In genomic region chr1:154191990-154192450, GRCh38 we compare ENCODE assay signal across 8 cellular contexts. TPM values are rescaled to one million over a fixed set of nuclear protein-coding genes. Genes with fewer than 3 reads are reported as not detected.
A peak's percentile ranks its signal among the peaks of the same experiment; 100 is the strongest.
DNase-seq lines count a peak whose midpoint lies in the region; TF ChIP-seq lines count a peak whose summit lies in the region.

Gene TPM3 (minus strand): TSS chr1:154192100. CDS start chr1:154192018, 82 bp downstream.

- no peaks in the 10 kb centered on the region for H3K4me1 ChIP-seq in A673 (ENCODE audit: insufficient read depth, low read length, poor library complexity, severe bottlenecking)
- peaks cover 9% of the 10 kb centered on the region for H3K4me1 ChIP-seq in mesodermal cell (ENCODE audit: control insufficient read depth, insufficient read depth, low read length, poor library complexity, severe bottlenecking)

- in situ Hi-C loops in brain microvascular endothelial cell (cut with HindIII; ENCODE audit: low pct_ligation_motif_present, low sequenced_read_pairs) = no loop called here

- no CpG with 5 or more reads among the region's 1 CpG for WGBS in mesodermal cell (ENCODE audit: insufficient coverage in 2 of 2), 2 experiments

- no peak within 1 kb of the TSS for H3K27ac Mint-ChIP-seq in chondrocyte (ENCODE audit: unreplicated experiment)

- DNase-seq in A673 (ENCODE audit: low spot score) (no peak), MV-4-11 (lab: John Stamatoyannopoulos, UW) (peak; percentile 87), chondrocyte (ENCODE audit: low spot score) (no peak), foreskin melanocyte (no peak), NCI-H1048 (lab: John Stamatoyannopoulos, UW) (no peak), foreskin fibroblast (no peak), brain microvascular endothelial cell (no peak)

- H3K27me3 Mint-ChIP-seq in chondrocyte (ENCODE audit: low read depth) = peaks cover 35% of the 10 kb centered on the region

- intact Hi-C loops in A673 (cut with micrococcal nuclease; ENCODE audit: unreplicated experiment) = no loop called here

- no peaks in the 10 kb centered on the region for H3K36me3 Mint-ChIP-seq in chondrocyte (ENCODE audit: low read depth)

- peaks cover 11% of the 10 kb centered on the region for H3K4me1 Mint-ChIP-seq in chondrocyte (ENCODE audit: low read depth)

- CTCF ChIA-PET in A673 (lab: Charles Lee) = no interaction called here

- H3K27me3 ChIP-seq in A673 (replicated peaks; ENCODE audit: insufficient read depth, low read depth, low read length, poor library complexity) (peaks cover 5% of the 10 kb centered on the region), brain microvascular endothelial cell (replicated peaks) (peaks cover 7% of the 10 kb centered on the region)

- TF ChIP-seq CTCF in A673 (conservative IDR thresholded peaks at IDR 0.05; ENCODE audit: low read depth, low read length) (no peak), chondrocyte (IDR thresholded peaks at IDR 0.05) (no peak), foreskin fibroblast (IDR thresholded peaks at IDR 0.05; ENCODE audit: low read depth, low read length) (no peak), brain microvascular endothelial cell (IDR thresholded peaks at IDR 0.05; ENCODE audit: low read depth, low read length, missing control alignments) (no peak)

- H3K4me3 Mint-ChIP-seq in chondrocyte (ENCODE audit: unreplicated experiment) = no peak within 1 kb of the TSS

- H3K27ac ChIP-seq in A673 (ENCODE audit: low read depth, low read length, poor library complexity, severe bottlenecking) = no peak within 1 kb of the TSS
- H3K27ac ChIP-seq in mesodermal cell (ENCODE audit: low read depth, low read length, severe bottlenecking) = peak within 1 kb of the TSS; percentile 29
- H3K27ac ChIP-seq in brain microvascular endothelial cell = no peak within 1 kb of the TSS

- BruUV-seq in A673 (replicated peaks; lab: Mats Ljungman, UMichigan) = no TSS peak

- no peaks in the 10 kb centered on the region for H3K9me3 ChIP-seq in A673 (ENCODE audit: low read depth, low read length, poor library complexity, severe bottlenecking)
- H3K9me3 ChIP-seq in mesodermal cell (ENCODE audit: control insufficient read depth, low read length) = no peaks in the 10 kb centered on the region

- no peaks in the 10 kb centered on the region for H3K36me3 ChIP-seq in A673 (ENCODE audit: insufficient read depth, low read length, poor library complexity, severe bottlenecking)
- no peaks in the 10 kb centered on the region for H3K36me3 ChIP-seq in mesodermal cell (ENCODE audit: control insufficient read depth, insufficient read depth, low read length)
- H3K36me3 ChIP-seq in brain microvascular endothelial cell (replicated peaks) = no peaks in the 10 kb centered on the region

- H3K9me3 Mint-ChIP-seq in chondrocyte (ENCODE audit: low read depth) = no peaks in the 10 kb centered on the region

- POLR2A ChIA-PET in A673 (lab: Charles Lee; ENCODE audit: low non-redundant PET) = no interaction called here

- H3K4me3 ChIP-seq in A673 (ENCODE audit: low read depth, low read length, poor library complexity, severe bottlenecking) = no peak within 1 kb of the TSS
- no peak within 1 kb of the TSS for H3K4me3 ChIP-seq in mesodermal cell (ENCODE audit: extremely low read depth, insufficient read depth, low read length, poor library complexity, severe bottlenecking)
- no peak within 1 kb of the TSS for H3K4me3 ChIP-seq in foreskin fibroblast (ENCODE audit: low read depth in 1 of 2, low read length in 2 of 2)
- H3K4me3 ChIP-seq in brain microvascular endothelial cell (ENCODE audit: low read depth, low read length) = no peak within 1 kb of the TSS

RNA-seq across cellular contexts. Expression of gene TPM3, which starts in this region (rescaled TPM):
- total RNA-seq in A673 (2021) = 661 and 746 TPM in 2 replicates
- total RNA-seq in chondrocyte = 248 to 259 TPM (median 256 TPM) in 3 replicates
- polyA plus RNA-seq in mesodermal cell (2013, experiment 1 of 2) = 482 TPM
- polyA plus RNA-seq in mesodermal cell (2013, experiment 2 of 2) = 441 TPM
